In the genomic region with DNA sequence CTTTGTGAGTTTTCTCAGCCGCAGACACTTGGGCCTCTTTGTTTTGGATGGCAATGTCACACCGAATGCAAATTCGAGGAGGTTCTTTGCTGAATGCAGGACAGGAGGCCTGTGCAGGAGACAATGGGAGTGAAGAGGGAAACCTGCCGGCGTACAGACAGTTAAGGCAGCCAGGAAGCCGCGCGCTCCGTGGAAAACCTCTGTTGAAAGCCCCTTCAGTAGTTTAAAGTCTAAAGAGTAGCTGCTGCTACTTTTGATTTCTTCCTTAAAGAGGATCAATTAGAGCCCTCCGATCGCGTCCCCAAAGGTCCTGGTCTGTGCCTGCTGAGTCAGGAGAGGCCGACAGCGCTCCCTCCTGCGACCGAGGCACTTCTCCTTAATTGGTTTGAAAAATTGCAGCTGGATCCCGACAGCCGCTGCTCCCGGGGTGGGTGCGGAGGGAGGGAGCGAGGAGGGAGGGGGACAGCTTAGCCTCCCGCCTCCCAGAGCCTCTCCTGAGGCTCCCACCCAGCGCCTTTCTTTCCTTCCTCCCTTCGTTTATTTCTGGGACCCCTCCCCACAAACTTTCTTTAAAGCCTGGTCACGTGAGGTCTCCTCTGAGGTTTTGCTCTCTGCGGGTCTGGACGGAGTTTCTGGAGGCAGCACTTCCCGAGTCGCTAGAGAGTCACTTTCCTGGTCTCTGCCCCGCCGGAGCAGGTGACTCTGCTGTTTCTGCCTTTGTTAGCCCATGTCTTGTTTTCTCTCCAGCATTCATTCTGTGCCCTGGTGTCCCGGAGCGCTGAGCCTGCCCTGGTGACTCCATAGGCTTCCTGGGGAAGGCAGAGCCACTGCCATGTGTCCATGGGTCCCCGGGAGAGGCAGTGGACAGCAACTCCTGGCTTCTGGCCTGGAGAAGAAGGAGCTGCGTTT, we compare ENCODE assay signal across 8 cellular contexts. TPM values are rescaled to one million over a fixed set of nuclear protein-coding genes. Genes with fewer than 3 reads are reported as not detected.
A peak's percentile ranks its signal among the peaks of the same experiment; 100 is the strongest.
DNase-seq lines count a peak whose midpoint lies in the region; ATAC-seq and TF ChIP-seq lines count a peak whose summit lies in the region.

No MANE protein-coding gene starts in this region.

- POLR2A ChIA-PET in activated B cell treated with CpG ODN at 0.5 μM for 24 hours (lab: Charles Lee): no interaction called here

- H3K27ac Mint-ChIP-seq in CD14-positive monocyte (peak overlapping the region in 6 of 7 donors; percentile 9 to 86 (median 74)), activated B cell treated with CpG ODN at 0.5 μM for 24 hours (no peak overlapping the region), neural crest cell (ENCODE audit: unreplicated experiment) (peak overlapping the region; percentile 98)

- H3K36me3 Mint-ChIP-seq in CD14-positive monocyte: no peaks in the 10 kb centered on the region
- peaks cover 8% of the 10 kb centered on the region for H3K36me3 Mint-ChIP-seq in activated B cell treated with CpG ODN at 0.5 μM for 24 hours (ENCODE audit: low read depth)
- H3K36me3 Mint-ChIP-seq in neural crest cell (ENCODE audit: low read depth): no peaks in the 10 kb centered on the region

- DNase-seq in CD14-positive monocyte (ENCODE audit: low spot score) (no peak), MV-4-11 (lab: John Stamatoyannopoulos, UW) (peak; percentile 64), activated B cell treated with CpG ODN at 0.5 μM for 24 hours (no peak), head of caudate nucleus (peak in 39 of 42 donors; percentile 17 to 68 (median 40)), neural crest cell (ENCODE audit: low read depth, low spot score) (peak; percentile 38), SW 1271 (lab: John Stamatoyannopoulos, UW) (no peak), OCI-M2 (lab: John Stamatoyannopoulos, UW; ENCODE audit: unreplicated experiment) (no peak)

- H3K9me3 Mint-ChIP-seq in CD14-positive monocyte (peaks cover 0 to 4% (median 0%) of the 10 kb centered on the region in 7 donors), activated B cell treated with CpG ODN at 0.5 μM for 24 hours (no peaks in the 10 kb centered on the region), neural crest cell (no peaks in the 10 kb centered on the region)

- H3K27me3 Mint-ChIP-seq in CD14-positive monocyte (ENCODE audit: low read depth in 3 of 3) (peaks cover 0 to 4% (median 0%) of the 10 kb centered on the region in 3 donors), activated B cell treated with CpG ODN at 0.5 μM for 24 hours (peaks cover 8% of the 10 kb centered on the region), neural crest cell (ENCODE audit: low read depth) (no peaks in the 10 kb centered on the region)

- intact Hi-C loops in CD14-positive monocyte (cut with micrococcal nuclease) (no loop called here), activated B cell treated with CpG ODN at 0.5 μM for 24 hours (cut with micrococcal nuclease) (no loop called here), head of caudate nucleus (cut with DNase I) (no loop called here)

- TF ChIP-seq CTCF in CD14-positive monocyte (IDR thresholded peaks at IDR 0.05): no peak
- no peak for TF ChIP-seq CTCF in activated B cell treated with CpG ODN at 0.5 μM for 24 hours (IDR thresholded peaks at IDR 0.05)
- TF ChIP-seq CTCF in neural crest cell (conservative IDR thresholded peaks at IDR 0.05): peak; percentile 27

- CTCF ChIA-PET in activated B cell treated with CpG ODN at 0.5 μM for 24 hours (lab: Charles Lee): no interaction called here

- no peak for ATAC-seq in activated B cell treated with CpG ODN at 0.5 μM for 24 hours (ENCODE audit: low read depth)
- no peak for ATAC-seq in HG02884 (IDR thresholded peaks at IDR 0.05; ENCODE audit: unreplicated experiment)

- H3K4me3 Mint-ChIP-seq in CD14-positive monocyte (peak overlapping the region; percentile 91 to 95), activated B cell treated with CpG ODN at 0.5 μM for 24 hours (peak overlapping the region; percentile 78), neural crest cell (peak overlapping the region; percentile 85)

- H3K4me1 Mint-ChIP-seq in CD14-positive monocyte: peaks cover 25% of the 10 kb centered on the region
- H3K4me1 Mint-ChIP-seq in activated B cell treated with CpG ODN at 0.5 μM for 24 hours: peaks cover 18% of the 10 kb centered on the region
- H3K4me1 Mint-ChIP-seq in neural crest cell: peaks cover 31% of the 10 kb centered on the region

RNA-seq across cellular contexts. Expression of gene RPP40, which starts 22.3 kb away (rescaled TPM):
- polyA plus RNA-seq in CD14-positive monocyte: 10 to 100 TPM in 1 of 2 donors, 1 to 10 TPM in 1; 7.4 to 11.1 TPM
- total RNA-seq in activated B cell treated with CpG ODN at 0.5 μM for 24 hours (5.9 and 7.1 TPM in 2 replicates), neural crest cell (9.3 and 9.7 TPM in 2 replicates)

RNA-seq across cellular contexts. Expression of gene PPP1R3G, which starts 59.0 kb away (rescaled TPM):
- polyA plus RNA-seq in CD14-positive monocyte: under 1 TPM; 0.13 to 0.15 TPM
- total RNA-seq in activated B cell treated with CpG ODN at 0.5 μM for 24 hours (0.11 and 0.15 TPM in 2 replicates), neural crest cell (0.05 and 0.07 TPM in 2 replicates)

Comparison
In these comparisons a context has a peak if more than half of its experiments do, and no peak if none do; other contexts are left out.
1. DNase-seq: peak in MV-4-11 (single experiment), head of caudate nucleus (39 of 42) and neural crest cell (single experiment); none in CD14-positive monocyte (single experiment), activated B cell treated with CpG ODN at 0.5 μM for 24 hours (single experiment), SW 1271 (0 of 2) and OCI-M2 (single experiment).
2. Peak in every context shown above with its lines, with median percentiles within 50 percentile points of each other: H3K4me3 Mint-ChIP-seq.